Comparison of ENCODE assay signal across 1 cellular context in the genomic region with DNA sequence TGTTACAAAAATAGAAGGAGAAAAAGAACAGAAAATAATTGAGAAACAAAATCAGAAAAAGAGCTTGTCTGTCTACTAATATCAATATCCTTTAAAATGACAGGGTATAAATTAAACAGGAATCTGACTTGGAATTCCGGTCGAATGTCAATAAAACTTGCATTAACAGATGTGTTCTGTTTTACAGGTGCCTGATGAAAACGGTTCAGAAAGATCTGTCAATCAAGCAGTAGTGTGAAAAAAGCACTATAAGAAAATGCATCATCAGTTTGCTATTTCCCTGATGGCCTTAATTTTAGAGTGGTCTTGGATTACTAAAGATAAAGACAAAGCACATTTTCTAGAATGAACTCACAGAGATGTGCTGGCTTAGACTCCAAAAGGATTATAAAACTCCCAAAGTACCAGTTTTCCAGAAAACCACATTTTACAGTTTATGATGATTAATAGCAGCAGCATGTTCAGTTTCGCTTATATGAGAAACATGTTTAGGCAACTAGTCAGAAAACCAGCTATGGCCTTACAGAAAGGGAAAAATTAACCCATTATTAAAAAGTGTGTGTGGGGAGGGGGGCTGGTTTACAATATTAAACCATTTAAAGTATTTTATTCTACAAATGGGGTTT.
TF ChIP-seq lines count a peak whose summit lies in the region.

No MANE protein-coding gene starts in this region.

TF ChIP-seq in IMR-90, 13 proteins besides CTCF, POLR2A, EP300 and RAD21:
- no peak for TF ChIP-seq CEBPB (IDR thresholded peaks at IDR 0.05; ENCODE audit: low read depth, low read length)
TF ChIP-seq in IMR-90: peak in this region for 0.
